9 cellular contexts compared by ENCODE assay signal in genomic region chr17:57956311-57957119, GRCh38. TPM values are rescaled to one million over a fixed set of nuclear protein-coding genes. Genes with fewer than 3 reads are reported as not detected.
A peak's percentile ranks its signal among the peaks of the same experiment; 100 is the strongest.
DNase-seq lines count a peak whose midpoint lies in the region; ATAC-seq and TF ChIP-seq lines count a peak whose summit lies in the region.
"Had no signal": no experiment of that assay in that cellular context is flagged by ENCODE, and none has a peak within 500 bp of the region (broad histone marks: within the 10 kb centered on the region; RNA-seq: fewer than 3 reads in every experiment).

No MANE protein-coding gene starts in this region.

- no peaks in the 10 kb centered on the region for H3K36me3 Mint-ChIP-seq in activated naive CD8-positive, alpha-beta T cell treated with anti-CD3 and anti-CD28 coated beads for 36 hours

- peak; percentile 73 for ATAC-seq in GM18520 (IDR thresholded peaks at IDR 0.05; ENCODE audit: unreplicated experiment)

- no peaks in the 10 kb centered on the region for H3K36me3 ChIP-seq in HEK293 (ENCODE audit: control insufficient read depth in 2 of 2, insufficient read depth in 1 of 2, low read length in 2 of 2)
- H3K36me3 ChIP-seq: neutrophil had no signal

- no peaks in the 10 kb centered on the region for H3K9me3 Mint-ChIP-seq in activated naive CD8-positive, alpha-beta T cell treated with anti-CD3 and anti-CD28 coated beads for 36 hours

- H3K9me3 ChIP-seq in HEK293 (ENCODE audit: control insufficient read depth, insufficient read depth, low read depth, low read length) = no peaks in the 10 kb centered on the region
- H3K9me3 ChIP-seq: neutrophil had no signal

- H3K4me1 Mint-ChIP-seq in activated naive CD8-positive, alpha-beta T cell treated with anti-CD3 and anti-CD28 coated beads for 36 hours = peaks cover 15% of the 10 kb centered on the region

- H3K27me3 Mint-ChIP-seq in activated naive CD8-positive, alpha-beta T cell treated with anti-CD3 and anti-CD28 coated beads for 36 hours = peaks cover 64% of the 10 kb centered on the region

- H3K27ac ChIP-seq in HEK293 (ENCODE audit: extremely low read depth, low read depth, low read length) = peak overlapping the region; percentile 84

- H3K4me1 ChIP-seq in HEK293 (ENCODE audit: control insufficient read depth, insufficient read depth, low read length) = peaks cover 35% of the 10 kb centered on the region

- no peak for TF ChIP-seq CTCF in HEK293 (tag by site-specific recombination; IDR thresholded peaks at IDR 0.05)

- CTCF ChIA-PET in HEK293 (lab: Yijun Ruan, JAX) = interaction anchor here (0.6 to 2.4 kb wide), 17 partner anchors 9 to 160 kb away, joined by 3 to 9 read pairs (median 4); no protein-coding TSS in a partner anchor

- H3K4me3 Mint-ChIP-seq in activated naive CD8-positive, alpha-beta T cell treated with anti-CD3 and anti-CD28 coated beads for 36 hours = peak overlapping the region; percentile 50

- POLR2A ChIA-PET in HEK293 (lab: Yijun Ruan, JAX) = interaction anchor here (1.0 to 3.3 kb wide), 12 partner anchors 9 to 86 kb away, joined by 3 to 22 read pairs (median 6); partner anchors contain the start of gene SRSF1

- DNase-seq in NCI-H82 treated with DMSO at 0.1 percent for 48 hours (lab: John Stamatoyannopoulos, UW; ENCODE audit: unreplicated experiment) = peak; percentile 88
- DNase-seq in activated naive CD8-positive, alpha-beta T cell treated with anti-CD3 and anti-CD28 coated beads for 36 hours = peak; percentile 38
- peak; percentile 36 for DNase-seq in posterior vena cava (ENCODE audit: low spot score)
- DNase-seq in SHP77 (lab: John Stamatoyannopoulos, UW) = no peak
- DNase-seq in GM03348 (ENCODE audit: low spot score) = no peak
- DNase-seq in kidney glomerular epithelial cell (lab: John Stamatoyannopoulos, UW) = no peak

- H3K4me3 ChIP-seq in HEK293 (ENCODE audit: low read depth, low read length) = no peak overlapping the region

- no peak overlapping the region for H3K27ac Mint-ChIP-seq in activated naive CD8-positive, alpha-beta T cell treated with anti-CD3 and anti-CD28 coated beads for 36 hours

- intact Hi-C loops in posterior vena cava (cut with DNase I) = loop anchor here (5.0 to 10.0 kb wide), 2 partner anchors 62 to 64 kb away; no protein-coding TSS in a partner anchor

TF ChIP-seq in HEK293, 187 proteins besides CTCF, POLR2A, EP300 and RAD21 (continues in another document):
- no peak for TF ChIP-seq ZNF488 (tag by site-specific recombination; IDR thresholded peaks at IDR 0.05)
- TF ChIP-seq KLF17 (tag by site-specific recombination; IDR thresholded peaks at IDR 0.05) = peak; percentile 22; the same call in 1 of the 2 replicates
- TF ChIP-seq ATF2 (tag by site-specific recombination; IDR thresholded peaks at IDR 0.05; ENCODE audit: low read depth) = no peak
- TF ChIP-seq ZNF501 (tag by site-specific recombination; IDR thresholded peaks at IDR 0.05) = 0 out of 2 replicates have a peak, but pooled peaks have one; percentile 45
- TF ChIP-seq ZNF560 (tag by site-specific recombination; IDR thresholded peaks at IDR 0.05; ENCODE audit: borderline replicate concordance) = no peak
- no peak for TF ChIP-seq INSM2 (tag by site-specific recombination; IDR thresholded peaks at IDR 0.05)
- no peak for TF ChIP-seq ZBTB11 (tag by site-specific recombination; conservative IDR thresholded peaks at IDR 0.05; ENCODE audit: low read depth)
- TF ChIP-seq ZNF148 (tag by site-specific recombination; IDR thresholded peaks at IDR 0.05; ENCODE audit: borderline replicate concordance) = no peak
- no peak for TF ChIP-seq ZNF221 (tag by site-specific recombination; IDR thresholded peaks at IDR 0.05; ENCODE audit: borderline replicate concordance)
- peak; percentile 84 for TF ChIP-seq KLF1 (tag by site-specific recombination; IDR thresholded peaks at IDR 0.05)
- peak; percentile 59 for TF ChIP-seq KLF8 (tag by site-specific recombination; IDR thresholded peaks at IDR 0.05)

RNA-seq across cellular contexts. Expression of gene CUEDC1, which starts 1.3 kb away (rescaled TPM):
- total RNA-seq in activated naive CD8-positive, alpha-beta T cell treated with anti-CD3 and anti-CD28 coated beads for 36 hours = under 1 TPM; 0.14 to 0.18 TPM
- 10 to 100 TPM; 42.3 to 43.6 TPM for total RNA-seq in posterior vena cava

RNA-seq across cellular contexts. Expression of gene VEZF1, which starts 31.5 kb away (rescaled TPM):
- total RNA-seq in activated naive CD8-positive, alpha-beta T cell treated with anti-CD3 and anti-CD28 coated beads for 36 hours = 10 to 100 TPM; 22.8 to 23.0 TPM
- total RNA-seq in posterior vena cava = 10 to 100 TPM; 56.1 to 61.8 TPM

RNA-seq across cellular contexts. Expression of gene SRSF1, which starts 50.5 kb away (rescaled TPM):
- 100 to 1,000 TPM; 441 to 469 TPM for total RNA-seq in activated naive CD8-positive, alpha-beta T cell treated with anti-CD3 and anti-CD28 coated beads for 36 hours
- total RNA-seq in posterior vena cava = 100 to 1,000 TPM; 120 to 152 TPM

Comparison
In these comparisons a context has a peak if more than half of its experiments do, and no peak if none do; other contexts are left out.
1. DNase-seq: peak in NCI-H82 treated with DMSO at 0.1 percent for 48 hours (single experiment), activated naive CD8-positive, alpha-beta T cell treated with anti-CD3 and anti-CD28 coated beads for 36 hours (single experiment) and posterior vena cava (single experiment); none in SHP77 (0 of 2), GM03348 (single experiment) and kidney glomerular epithelial cell (single experiment).
2. RNA of gene CUEDC1, which starts 1.3 kb away (total RNA-seq): 42.3 to 43.6 TPM in posterior vena cava; 0.14 to 0.18 TPM in activated naive CD8-positive, alpha-beta T cell treated with anti-CD3 and anti-CD28 coated beads for 36 hours; every median in the first group is over 10 times any median in the second.